9 cellular contexts compared by ENCODE assay signal in the genomic region with DNA sequence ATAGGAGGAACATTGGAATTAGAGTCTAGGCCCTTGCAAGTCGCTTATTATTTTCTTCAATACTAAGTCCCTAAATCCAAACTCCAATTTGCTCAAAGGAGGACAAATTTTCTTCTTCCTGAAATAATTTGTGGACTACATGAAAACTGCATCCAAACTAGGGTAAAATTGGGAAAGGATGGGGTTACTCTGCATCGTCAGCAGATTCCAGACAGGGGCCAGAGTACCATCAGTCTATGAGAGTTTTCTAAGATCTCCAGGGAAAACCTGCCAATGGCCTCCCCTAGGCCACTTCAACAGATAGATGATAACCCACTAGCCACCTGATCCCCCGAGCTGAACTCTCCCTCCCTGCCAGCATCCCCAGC. TPM values are rescaled to one million over a fixed set of nuclear protein-coding genes. Genes with fewer than 3 reads are reported as not detected.
A peak's percentile ranks its signal among the peaks of the same experiment; 100 is the strongest.
DNase-seq lines count a peak whose midpoint lies in the region; ATAC-seq and TF ChIP-seq lines count a peak whose summit lies in the region.
"Had no signal": no experiment of that assay in that cellular context is flagged by ENCODE, and none has a peak within 500 bp of the region (broad histone marks: within the 10 kb centered on the region; RNA-seq: fewer than 3 reads in every experiment).

No MANE protein-coding gene starts in this region.

- TF ChIP-seq POLR2A in testis (IDR thresholded peaks at IDR 0.05), result no peak

- peak overlapping the region; percentile 54 to 59 for H3K27ac ChIP-seq in liver (ENCODE audit: low read depth in 1 of 2, low read length in 2 of 2)
- peak overlapping the region; percentile 61 to 86 for H3K27ac ChIP-seq in testis

- peak overlapping the region; percentile 48 for H3K4me3 Mint-ChIP-seq in activated CD8-positive, alpha-beta T cell treated with anti-CD3 and anti-CD28 coated beads for 36 hours
- H3K4me3 Mint-ChIP-seq in activated CD8-positive, alpha-beta T cell treated with anti-CD3 and anti-CD28 coated beads, Interleukin-2, amount 10 ng/mL, durations not matched to agents 7 days and 5 days, result no peak overlapping the region
- peak overlapping the region; percentile 45 for H3K4me3 Mint-ChIP-seq in activated naive CD8-positive, alpha-beta T cell treated with anti-CD3 and anti-CD28 coated beads, Interleukin-2, amount 10 ng/mL, durations not matched to agents 7 days and 5 days

- CTCF ChIA-PET in activated CD8-positive, alpha-beta T cell treated with anti-CD3 and anti-CD28 coated beads for 36 hours (lab: Charles Lee), result interaction anchor here (1.3 to 8.1 kb wide), 5 partner anchors 13 to 33 kb away, joined by 3 to 42 read pairs (median 5); no protein-coding TSS in a partner anchor
- CTCF ChIA-PET in activated CD8-positive, alpha-beta T cell treated with anti-CD3 and anti-CD28 coated beads, Interleukin-2, amount 10 ng/mL, durations not matched to agents 7 days and 5 days (lab: Charles Lee), result interaction anchor here (1.2 kb wide), 2 partner anchors 10 to 15 kb away, joined by 3 read pairs; no protein-coding TSS in a partner anchor

- no peak overlapping the region for H3K9ac ChIP-seq in liver (ENCODE audit: low read depth in 1 of 2, low read length in 2 of 2)

- no peaks in the 10 kb centered on the region for H3K36me3 ChIP-seq in liver (ENCODE audit: control insufficient read depth in 4 of 4, insufficient read depth in 3 of 4, low read depth in 1 of 4, low read length in 3 of 4)
- H3K36me3 ChIP-seq in testis (ENCODE audit: low read depth, missing control alignments), result no peaks in the 10 kb centered on the region

- no peak overlapping the region for H3K27ac Mint-ChIP-seq in activated CD8-positive, alpha-beta T cell treated with anti-CD3 and anti-CD28 coated beads for 36 hours
- H3K27ac Mint-ChIP-seq in activated CD8-positive, alpha-beta T cell treated with anti-CD3 and anti-CD28 coated beads, Interleukin-2, amount 10 ng/mL, durations not matched to agents 7 days and 5 days, result no peak overlapping the region
- no peak overlapping the region for H3K27ac Mint-ChIP-seq in activated naive CD8-positive, alpha-beta T cell treated with anti-CD3 and anti-CD28 coated beads, Interleukin-2, amount 10 ng/mL, durations not matched to agents 7 days and 5 days

- 63% methylated on average over 3 of the region's 3 CpGs for WGBS in liver
- 22 to 35% methylated on average over 2 to 3 of the region's 3 CpGs for WGBS in testis, 2 donors

- no peaks in the 10 kb centered on the region for H3K9me3 Mint-ChIP-seq in activated CD8-positive, alpha-beta T cell treated with anti-CD3 and anti-CD28 coated beads for 36 hours
- no peaks in the 10 kb centered on the region for H3K9me3 Mint-ChIP-seq in activated CD8-positive, alpha-beta T cell treated with anti-CD3 and anti-CD28 coated beads, Interleukin-2, amount 10 ng/mL, durations not matched to agents 7 days and 5 days (ENCODE audit: insufficient read depth)
- no peaks in the 10 kb centered on the region for H3K9me3 Mint-ChIP-seq in activated naive CD8-positive, alpha-beta T cell treated with anti-CD3 and anti-CD28 coated beads, Interleukin-2, amount 10 ng/mL, durations not matched to agents 7 days and 5 days

- H3K4me3 ChIP-seq in liver (ENCODE audit: low read depth in 1 of 3, low read length in 3 of 3) (peak overlapping the region in 2 of 3 donors; percentile 23 to 46), testis (peak overlapping the region; percentile 76 to 93)

- H3K4me1 ChIP-seq in liver (ENCODE audit: control insufficient read depth in 4 of 4, insufficient read depth in 4 of 4, low read length in 3 of 4) (peaks cover 0 to 3% (median 0%) of the 10 kb centered on the region in 4 donors), testis (peaks cover 30% of the 10 kb centered on the region)

- peaks cover 6% of the 10 kb centered on the region for H3K4me1 Mint-ChIP-seq in activated CD8-positive, alpha-beta T cell treated with anti-CD3 and anti-CD28 coated beads for 36 hours (ENCODE audit: low read depth)
- peaks cover 2% of the 10 kb centered on the region for H3K4me1 Mint-ChIP-seq in activated CD8-positive, alpha-beta T cell treated with anti-CD3 and anti-CD28 coated beads, Interleukin-2, amount 10 ng/mL, durations not matched to agents 7 days and 5 days (ENCODE audit: low read depth)
- H3K4me1 Mint-ChIP-seq in activated naive CD8-positive, alpha-beta T cell treated with anti-CD3 and anti-CD28 coated beads, Interleukin-2, amount 10 ng/mL, durations not matched to agents 7 days and 5 days, result peaks cover 1% of the 10 kb centered on the region

- peaks cover 40% of the 10 kb centered on the region for H3K27me3 Mint-ChIP-seq in activated CD8-positive, alpha-beta T cell treated with anti-CD3 and anti-CD28 coated beads for 36 hours
- H3K27me3 Mint-ChIP-seq in activated CD8-positive, alpha-beta T cell treated with anti-CD3 and anti-CD28 coated beads, Interleukin-2, amount 10 ng/mL, durations not matched to agents 7 days and 5 days (ENCODE audit: low read depth), result peaks cover 48% of the 10 kb centered on the region
- H3K27me3 Mint-ChIP-seq in activated naive CD8-positive, alpha-beta T cell treated with anti-CD3 and anti-CD28 coated beads, Interleukin-2, amount 10 ng/mL, durations not matched to agents 7 days and 5 days, result peaks cover 50% of the 10 kb centered on the region

- intact Hi-C loops in activated CD8-positive, alpha-beta T cell treated with anti-CD3 and anti-CD28 coated beads for 36 hours (cut with micrococcal nuclease), result no loop called here
- intact Hi-C loops in testis (cut with DNase I; ENCODE audit: low total_unique reads) (no loop called here), head of caudate nucleus (cut with DNase I) (no loop called here)

- ATAC-seq in activated CD8-positive, alpha-beta T cell treated with anti-CD3 and anti-CD28 coated beads for 36 hours, result no peak
- no peak for ATAC-seq in activated CD8-positive, alpha-beta T cell treated with anti-CD3 and anti-CD28 coated beads, Interleukin-2, amount 10 ng/mL, durations not matched to agents 7 days and 5 days
- ATAC-seq in activated naive CD8-positive, alpha-beta T cell treated with anti-CD3 and anti-CD28 coated beads, Interleukin-2, amount 10 ng/mL, durations not matched to agents 7 days and 5 days (ENCODE audit: low read depth), result no peak

- H3K27me3 ChIP-seq in liver (ENCODE audit: control insufficient read depth in 4 of 4, insufficient read depth in 4 of 4, low read length in 3 of 4) (peaks cover 0 to 7% (median 7%) of the 10 kb centered on the region in 4 donors), testis (no peaks in the 10 kb centered on the region)

- TF ChIP-seq CTCF in activated CD8-positive, alpha-beta T cell treated with anti-CD3 and anti-CD28 coated beads for 36 hours (IDR thresholded peaks at IDR 0.05), result no peak
- TF ChIP-seq CTCF in liver (IDR thresholded peaks at IDR 0.05; ENCODE audit: low read depth, low read length, missing input control), result no peak
- TF ChIP-seq CTCF in testis (IDR thresholded peaks at IDR 0.05), result no peak

- no peak for DNase-seq in activated CD8-positive, alpha-beta T cell treated with anti-CD3 and anti-CD28 coated beads for 36 hours
- no peak for DNase-seq in activated CD8-positive, alpha-beta T cell treated with anti-CD3 and anti-CD28 coated beads, Interleukin-2, amount 10 ng/mL, durations not matched to agents 7 days and 5 days
- DNase-seq in activated naive CD8-positive, alpha-beta T cell treated with anti-CD3 and anti-CD28 coated beads, Interleukin-2, amount 10 ng/mL, durations not matched to agents 7 days and 5 days, result no peak
- DNase-seq in testis (no peak), head of caudate nucleus (no peak)
- no peak for DNase-seq in activated CD4-positive, CD25-positive, alpha-beta regulatory T cell treated with anti-CD3 and anti-CD28 coated beads, Interleukin-2, amount 50 U/mL, for 72 hours
- DNase-seq in effector CD4-positive, alpha-beta T cell, result no peak

- POLR2A ChIA-PET in activated CD8-positive, alpha-beta T cell treated with anti-CD3 and anti-CD28 coated beads for 36 hours (lab: Charles Lee), result interaction anchor here (1.1 kb wide), 1 partner anchor 9 kb away, joined by 4 read pairs; no protein-coding TSS in a partner anchor
- POLR2A ChIA-PET in activated CD8-positive, alpha-beta T cell treated with anti-CD3 and anti-CD28 coated beads, Interleukin-2, amount 10 ng/mL, durations not matched to agents 7 days and 5 days (lab: Charles Lee), result no interaction called here
- POLR2A ChIA-PET in activated naive CD8-positive, alpha-beta T cell treated with anti-CD3 and anti-CD28 coated beads, Interleukin-2, amount 10 ng/mL, durations not matched to agents 7 days and 5 days (lab: Charles Lee), result no interaction called here

- no peaks in the 10 kb centered on the region for H3K9me3 ChIP-seq in liver (ENCODE audit: control insufficient read depth in 4 of 4, low read length in 3 of 4)
- H3K9me3 ChIP-seq in testis, result no peaks in the 10 kb centered on the region

- no peak for TF ChIP-seq RAD21 in liver (IDR thresholded peaks at IDR 0.05)

- H3K36me3 Mint-ChIP-seq in activated CD8-positive, alpha-beta T cell treated with anti-CD3 and anti-CD28 coated beads for 36 hours (ENCODE audit: low read depth), result no peaks in the 10 kb centered on the region
- H3K36me3 Mint-ChIP-seq in activated CD8-positive, alpha-beta T cell treated with anti-CD3 and anti-CD28 coated beads, Interleukin-2, amount 10 ng/mL, durations not matched to agents 7 days and 5 days (ENCODE audit: low read depth), result no peaks in the 10 kb centered on the region
- H3K36me3 Mint-ChIP-seq in activated naive CD8-positive, alpha-beta T cell treated with anti-CD3 and anti-CD28 coated beads, Interleukin-2, amount 10 ng/mL, durations not matched to agents 7 days and 5 days, result no peaks in the 10 kb centered on the region

RNA-seq across cellular contexts. Expression of gene HEYL, which starts 0.5 kb away (rescaled TPM):
- total RNA-seq in activated CD8-positive, alpha-beta T cell treated with anti-CD3 and anti-CD28 coated beads for 36 hours, result under 1 TPM in 1 of 2 experiments, not detected in 1; 0.07 TPM
- total RNA-seq in activated CD8-positive, alpha-beta T cell treated with anti-CD3 and anti-CD28 coated beads, Interleukin-2, amount 10 ng/mL, durations not matched to agents 7 days and 5 days, result not detected
- not detected for total RNA-seq in activated naive CD8-positive, alpha-beta T cell treated with anti-CD3 and anti-CD28 coated beads, Interleukin-2, amount 10 ng/mL, durations not matched to agents 7 days and 5 days
- total RNA-seq in liver (1 to 10 TPM in 1 of 2 donors, under 1 TPM in 1; 0.61 to 1.7 TPM), testis (10 to 100 TPM; 52.8 to 55.5 TPM)
- polyA plus RNA-seq in liver (1 to 10 TPM; 1.1 to 1.3 TPM), testis (ENCODE audit: insufficient read depth, low read depth, low replicate concordance) (44.7 TPM)

RNA-seq across cellular contexts. Expression of gene NT5C1A, which starts 33.0 kb away (rescaled TPM):
- under 1 TPM in 1 of 2 experiments, not detected in 1; 0.25 TPM for total RNA-seq in activated CD8-positive, alpha-beta T cell treated with anti-CD3 and anti-CD28 coated beads for 36 hours
- not detected for total RNA-seq in activated CD8-positive, alpha-beta T cell treated with anti-CD3 and anti-CD28 coated beads, Interleukin-2, amount 10 ng/mL, durations not matched to agents 7 days and 5 days
- not detected for total RNA-seq in activated naive CD8-positive, alpha-beta T cell treated with anti-CD3 and anti-CD28 coated beads, Interleukin-2, amount 10 ng/mL, durations not matched to agents 7 days and 5 days
- total RNA-seq in liver (under 1 TPM in 1 of 2 donors, not detected in 1; 0.08 TPM), testis (1 to 10 TPM; 2.1 to 3.2 TPM)
- polyA plus RNA-seq in liver (under 1 TPM in 1 of 2 donors, not detected in 1; 0.05 TPM), testis (ENCODE audit: insufficient read depth, low read depth, low replicate concordance) (1.0 TPM)
- total RNA-seq: left colon had no signal

RNA-seq across cellular contexts. Expression of gene HPCAL4, which starts 52.3 kb away (rescaled TPM):
- 1 to 10 TPM; 2.8 to 3.0 TPM for total RNA-seq in activated CD8-positive, alpha-beta T cell treated with anti-CD3 and anti-CD28 coated beads for 36 hours
- total RNA-seq in activated CD8-positive, alpha-beta T cell treated with anti-CD3 and anti-CD28 coated beads, Interleukin-2, amount 10 ng/mL, durations not matched to agents 7 days and 5 days, result under 1 TPM; 0.47 to 0.55 TPM
- total RNA-seq in activated naive CD8-positive, alpha-beta T cell treated with anti-CD3 and anti-CD28 coated beads, Interleukin-2, amount 10 ng/mL, durations not matched to agents 7 days and 5 days, result 1 to 10 TPM; 4.9 to 6.0 TPM
- total RNA-seq in liver (not detected), testis (10 to 100 TPM in 1 of 2 donors, 1 to 10 TPM in 1; 6.9 to 24.5 TPM)
- polyA plus RNA-seq in liver (not detected), testis (ENCODE audit: insufficient read depth, low read depth, low replicate concordance) (17.3 TPM)

Comparison
In these comparisons a context has a peak if more than half of its experiments do, and no peak if none do; other contexts are left out.
1. RNA of gene HEYL, which starts 0.5 kb away (total RNA-seq): 52.8 to 55.5 TPM in testis; 0.61 to 1.7 TPM in liver, 0.07 TPM in activated CD8-positive, alpha-beta T cell treated with anti-CD3 and anti-CD28 coated beads for 36 hours, not detected in activated naive CD8-positive, alpha-beta T cell treated with anti-CD3 and anti-CD28 coated beads, Interleukin-2, amount 10 ng/mL, durations not matched to agents 7 days and 5 days and not detected in activated CD8-positive, alpha-beta T cell treated with anti-CD3 and anti-CD28 coated beads, Interleukin-2, amount 10 ng/mL, durations not matched to agents 7 days and 5 days; every median in the first group is over 10 times any median in the second.